ENCODE assay signal across 20 cellular contexts in the genomic region with DNA sequence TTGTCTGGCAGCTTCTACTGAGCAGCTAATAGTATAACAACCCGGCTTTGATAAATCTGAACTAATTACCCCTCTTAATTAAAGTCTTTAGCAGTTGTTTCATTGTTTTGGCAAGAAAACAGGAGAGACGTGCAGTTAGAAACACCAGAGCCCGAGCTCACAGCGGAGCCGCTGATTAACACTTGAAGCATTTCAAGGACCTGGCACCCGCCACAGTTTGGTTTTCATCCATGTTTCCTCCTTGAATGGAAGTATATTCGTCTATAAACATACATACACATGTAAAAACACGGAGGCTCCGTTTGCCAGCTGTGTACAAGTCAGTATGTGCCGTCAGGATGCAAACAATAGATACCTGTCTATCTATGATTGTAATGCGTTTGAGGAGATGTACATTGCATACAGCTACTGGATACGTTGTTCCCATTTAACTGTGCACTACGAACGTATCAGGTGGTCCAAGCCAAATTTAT. TPM values are rescaled to one million over a fixed set of nuclear protein-coding genes. Genes with fewer than 3 reads are reported as not detected.
DNase-seq lines count a peak whose midpoint lies in the region; ATAC-seq and TF ChIP-seq lines count a peak whose summit lies in the region.
"Had no signal": no experiment of that assay in that cellular context is flagged by ENCODE, and none has a peak within 500 bp of the region (broad histone marks: within the 10 kb centered on the region; RNA-seq: fewer than 3 reads in every experiment).

No MANE protein-coding gene starts in this region.

- intact Hi-C loops in left ventricle myocardium inferior (cut with micrococcal nuclease) (no loop called here), heart left ventricle (cut with DNase I) (no loop called here)

- H3K4me1 ChIP-seq in left ventricle myocardium inferior (peaks cover 41% of the 10 kb centered on the region), heart left ventricle (peaks cover 3 to 36% (median 16%) of the 10 kb centered on the region in 12 donors), thoracic aorta (ENCODE audit: control insufficient read depth in 1 of 2, low read depth in 2 of 2) (peaks cover 8 to 30% of the 10 kb centered on the region in 2 donors)

- H3K27me3 ChIP-seq in left ventricle myocardium inferior (ENCODE audit: low read depth): peaks cover 100% of the 10 kb centered on the region
- H3K27me3 ChIP-seq in heart left ventricle: peaks cover 52 to 100% (median 87%) of the 10 kb centered on the region in 9 donors
- peaks cover 57% of the 10 kb centered on the region for H3K27me3 ChIP-seq in thoracic aorta (replicated peaks; ENCODE audit: insufficient read depth)

- H3K27ac ChIP-seq in left ventricle myocardium inferior (replicated peaks): no peak overlapping the region
- H3K27ac ChIP-seq in heart left ventricle: no peak overlapping the region
- no peak overlapping the region for H3K27ac ChIP-seq in thoracic aorta
- H3K27ac ChIP-seq: cardiac muscle cell, gastrocnemius medialis, spleen had no signal

- 3 to 7% (median 4%) methylated on average over 13 to 14 of the region's 14 CpGs for WGBS in heart left ventricle, 4 donors

- TF ChIP-seq CTCF in left ventricle myocardium inferior (IDR thresholded peaks at IDR 0.05; ENCODE audit: borderline replicate concordance) (no peak), heart left ventricle (IDR thresholded peaks at IDR 0.05) (no peak), thoracic aorta (IDR thresholded peaks at IDR 0.05) (no peak)

- no peak for ATAC-seq in heart left ventricle
- no peak for ATAC-seq in thoracic aorta (ENCODE audit: insufficient number of reproducible peaks, low FRiP score, low read depth)
- ATAC-seq in HG03439 (IDR thresholded peaks at IDR 0.05; ENCODE audit: unreplicated experiment): no peak
- ATAC-seq: activated CD8-positive, alpha-beta memory T cell treated with anti-CD3 and anti-CD28 coated beads, Interleukin-2, amount 10 ng/mL, durations not matched to agents 7 days and 5 days; effector memory CD8-positive, alpha-beta T cell; gastrocnemius medialis; HCT116 had no signal

- H3K4me3 ChIP-seq in left ventricle myocardium inferior: peak overlapping the region; percentile 42
- H3K4me3 ChIP-seq in heart left ventricle: peak overlapping the region in 2 of 12 donors; percentile 12
- H3K4me3 ChIP-seq in thoracic aorta: peak overlapping the region; percentile 32

- DNase-seq in left ventricle myocardium inferior: no peak
- DNase-seq in heart left ventricle: no peak
- DNase-seq in astrocyte of the hippocampus (ENCODE audit: low read depth, low spot score): peak; percentile 75
- peak; percentile 48 for DNase-seq in left kidney (ENCODE audit: low read depth, low spot score)
- DNase-seq in thoracic aorta (ENCODE audit: low spot score): no peak
- no peak for DNase-seq in UCSD-AML1 (lab: John Stamatoyannopoulos, UW; ENCODE audit: unreplicated experiment)
- no peak for DNase-seq in medulla oblongata (ENCODE audit: extremely low spot score)
- DNase-seq: activated CD8-positive, alpha-beta memory T cell treated with anti-CD3 and anti-CD28 coated beads, Interleukin-2, amount 10 ng/mL, durations not matched to agents 7 days and 5 days; activated naive CD4-positive, alpha-beta T cell treated with Interleukin-2 at 50 U/mL for 16 hours; effector memory CD8-positive, alpha-beta T cell; gastrocnemius medialis; left cardiac atrium; NCI-H2081 treated with DMSO at 0.1 percent for 48 hours; spleen had no signal

- TF ChIP-seq POLR2A in heart left ventricle (IDR thresholded peaks at IDR 0.05): no peak

- no peaks in the 10 kb centered on the region for H3K9me3 ChIP-seq in left ventricle myocardium inferior (replicated peaks)
- H3K9me3 ChIP-seq in heart left ventricle: no peaks in the 10 kb centered on the region
- no peaks in the 10 kb centered on the region for H3K9me3 ChIP-seq in thoracic aorta
- H3K9me3 ChIP-seq: gastrocnemius medialis had no signal

- H3K36me3 ChIP-seq in left ventricle myocardium inferior: no peaks in the 10 kb centered on the region
- H3K36me3 ChIP-seq in heart left ventricle: no peaks in the 10 kb centered on the region
- no peaks in the 10 kb centered on the region for H3K36me3 ChIP-seq in thoracic aorta
- H3K36me3 ChIP-seq: cardiac muscle cell, gastrocnemius medialis, spleen had no signal

RNA-seq across cellular contexts. Expression of a gene that starts 3.9 kb away (rescaled TPM):
- not detected for total RNA-seq in left ventricle myocardium inferior
- total RNA-seq in heart left ventricle: under 1 TPM in 2 of 9 donors, not detected in 7; 0.16 to 0.20 TPM
- not detected for polyA plus RNA-seq in heart left ventricle
- not detected for total RNA-seq in thoracic aorta
- total RNA-seq: activated CD8-positive, alpha-beta memory T cell treated with anti-CD3 and anti-CD28 coated beads, Interleukin-2, amount 10 ng/mL, durations not matched to agents 7 days and 5 days; cardiac muscle cell; gastrocnemius medialis; left cardiac atrium; neural crest cell; spleen; subcutaneous adipose tissue had no signal
- polyA plus RNA-seq: AG04450, cardiac muscle cell had no signal

Comparison
In these comparisons a context has a peak if more than half of its experiments do, and no peak if none do; other contexts are left out.
1. DNase-seq: peak in astrocyte of the hippocampus (single experiment) and left kidney (single experiment); none in left ventricle myocardium inferior (single experiment), heart left ventricle (0 of 5), thoracic aorta (single experiment), UCSD-AML1 (single experiment) and medulla oblongata (single experiment).